ENCODE assay signal across 8 cellular contexts in genomic region chr2:206765242-206766056, GRCh38. TPM values are rescaled to one million over a fixed set of nuclear protein-coding genes. Genes with fewer than 3 reads are reported as not detected.
DNase-seq lines count a peak whose midpoint lies in the region; ATAC-seq, FAIRE-seq and TF ChIP-seq lines count a peak whose summit lies in the region.

TSS of gene FASTKD2 (plus strand) at chr2:206765606. CDS start at chr2:206766694, 1,088 bp downstream.
TSS of gene MDH1B (minus strand) at chr2:206765328. CDS start at chr2:206765271, 57 bp downstream.

- intact Hi-C loops in mucosa of descending colon (cut with DNase I, micrococcal nuclease), result no loop called here

- H3K4me1 ChIP-seq in OCI-LY3 (ENCODE audit: low read length), result peaks cover 19% of the 10 kb centered on the region
- peaks cover 10% of the 10 kb centered on the region for H3K4me1 ChIP-seq in mucosa of descending colon (ENCODE audit: low read depth)

- DNase-seq in D721Med (ENCODE audit: insufficient read length, low spot score), result peak; percentile 44
- peak; percentile 68 for DNase-seq in HuH-7 (ENCODE audit: low spot score)
- DNase-seq in activated T-cell treated with anti-CD3 and anti-CD28 coated beads for 4 hours, result peak; percentile 69
- DNase-seq in epithelial cell of proximal tubule (ENCODE audit: low read depth), result peak; percentile 88
- peak; percentile 86 to 89 (median 88) for DNase-seq in mucosa of descending colon
- peak; percentile 58 to 62 for DNase-seq in stimulated activated CD8-positive, alpha-beta memory T cell treated with anti-CD3 and anti-CD28 coated beads, Interleukin-4, amount 100 ng/mL, for 1 hour (ENCODE audit: low read depth in 2 of 2, low spot score in 1 of 2)

- peaks cover 13% of the 10 kb centered on the region; the same call in 1 of the 2 replicates for H3K27me3 ChIP-seq in OCI-LY3 (ENCODE audit: low read depth, low read length)

- ATAC-seq in GM21515 (IDR thresholded peaks at IDR 0.05; ENCODE audit: unreplicated experiment) (peak; percentile 95), mucosa of descending colon (peak; percentile 97)

- peak within 1 kb of the TSS; percentile 100 for H2AFZ ChIP-seq in OCI-LY3 (ENCODE audit: low read depth, low read length)

- H3K9ac ChIP-seq in OCI-LY3 (ENCODE audit: low read length), result peak within 1 kb of the TSS; percentile 90

- peak; percentile 53 for FAIRE-seq in D721Med (lab: Jason Lieb, UNC)

- peaks cover 34% of the 10 kb centered on the region for H3K79me2 ChIP-seq in OCI-LY3 (ENCODE audit: low read length)

- peak within 1 kb of the TSS; percentile 91 for H3K4me2 ChIP-seq in OCI-LY3 (ENCODE audit: low read length)

- H3K4me3 ChIP-seq in OCI-LY3 (ENCODE audit: low read length), result peak within 1 kb of the TSS; percentile 99
- peak within 1 kb of the TSS; percentile 90 for H3K4me3 ChIP-seq in epithelial cell of proximal tubule (ENCODE audit: low read depth, low read length)
- H3K4me3 ChIP-seq in mucosa of descending colon, result peak within 1 kb of the TSS; percentile 64

- H3K9me3 ChIP-seq in OCI-LY3 (ENCODE audit: insufficient read depth, low read length) (no peaks in the 10 kb centered on the region), mucosa of descending colon (no peaks in the 10 kb centered on the region)

- H3K36me3 ChIP-seq in OCI-LY3 (replicated peaks; ENCODE audit: low read depth, low read length) (peaks cover 17% of the 10 kb centered on the region), mucosa of descending colon (ENCODE audit: low read depth) (no peaks in the 10 kb centered on the region)

- TF ChIP-seq CTCF in D721Med (IDR thresholded peaks at IDR 0.05; ENCODE audit: insufficient read depth, missing control alignments) (no peak), OCI-LY3 (IDR thresholded peaks at IDR 0.05; ENCODE audit: low read depth, low read length) (no peak), epithelial cell of proximal tubule (conservative IDR thresholded peaks at IDR 0.05; ENCODE audit: low read depth, low read length) (no peak), mucosa of descending colon (IDR thresholded peaks at IDR 0.05) (no peak)

- peak within 1 kb of the TSS; percentile 74 for H3K27ac ChIP-seq in OCI-LY3 (ENCODE audit: low read length)

- H4K20me1 ChIP-seq in OCI-LY3 (ENCODE audit: insufficient read depth, low read length), result no peaks in the 10 kb centered on the region

RNA-seq across cellular contexts. Expression of gene FASTKD2, which starts in this region (rescaled TPM):
- total RNA-seq in epithelial cell of proximal tubule (29.7 and 56.3 TPM in 2 replicates), mucosa of descending colon (10 to 100 TPM; 19.3 to 23.3 (median 21.7) TPM)

RNA-seq across cellular contexts. Expression of gene MDH1B, which starts in this region (rescaled TPM):
- total RNA-seq in epithelial cell of proximal tubule, result 0.23 and 0.58 TPM in 2 replicates
- total RNA-seq in mucosa of descending colon, result under 1 TPM; 0.26 to 0.60 (median 0.34) TPM

Comparison
In these comparisons a context has a peak if more than half of its experiments do, and no peak if none do; other contexts are left out.
1. Peak in every context shown above with its lines: DNase-seq, ATAC-seq, H3K4me3 ChIP-seq and H3K27ac ChIP-seq.